ENCODE assay signal across 1 cellular context in the genomic region with DNA sequence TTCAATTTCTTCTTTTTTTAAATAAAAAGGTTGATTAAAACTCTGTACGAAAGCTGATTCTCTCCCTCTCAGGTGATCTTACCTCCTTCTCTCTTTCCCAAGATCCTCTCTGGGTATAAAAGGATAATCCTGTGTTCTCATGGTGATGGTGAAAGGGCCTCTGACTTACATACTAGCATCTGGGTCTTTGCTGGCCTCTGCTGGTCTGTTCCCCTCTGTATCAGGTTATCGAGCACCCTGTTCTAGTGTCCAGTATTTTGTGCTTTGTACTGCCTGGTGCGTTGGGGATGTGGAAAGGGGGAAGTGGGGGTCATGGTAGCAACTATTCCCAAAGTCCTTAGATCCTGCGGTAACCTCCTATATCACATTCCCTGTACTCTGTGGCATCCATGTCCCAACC.
TF ChIP-seq lines count a peak whose summit lies in the region.

No MANE protein-coding gene starts in this region.

TF ChIP-seq in GM23338, 12 proteins besides CTCF, POLR2A, EP300 and RAD21 (continued from another document):
- TF ChIP-seq, protein P1, sequence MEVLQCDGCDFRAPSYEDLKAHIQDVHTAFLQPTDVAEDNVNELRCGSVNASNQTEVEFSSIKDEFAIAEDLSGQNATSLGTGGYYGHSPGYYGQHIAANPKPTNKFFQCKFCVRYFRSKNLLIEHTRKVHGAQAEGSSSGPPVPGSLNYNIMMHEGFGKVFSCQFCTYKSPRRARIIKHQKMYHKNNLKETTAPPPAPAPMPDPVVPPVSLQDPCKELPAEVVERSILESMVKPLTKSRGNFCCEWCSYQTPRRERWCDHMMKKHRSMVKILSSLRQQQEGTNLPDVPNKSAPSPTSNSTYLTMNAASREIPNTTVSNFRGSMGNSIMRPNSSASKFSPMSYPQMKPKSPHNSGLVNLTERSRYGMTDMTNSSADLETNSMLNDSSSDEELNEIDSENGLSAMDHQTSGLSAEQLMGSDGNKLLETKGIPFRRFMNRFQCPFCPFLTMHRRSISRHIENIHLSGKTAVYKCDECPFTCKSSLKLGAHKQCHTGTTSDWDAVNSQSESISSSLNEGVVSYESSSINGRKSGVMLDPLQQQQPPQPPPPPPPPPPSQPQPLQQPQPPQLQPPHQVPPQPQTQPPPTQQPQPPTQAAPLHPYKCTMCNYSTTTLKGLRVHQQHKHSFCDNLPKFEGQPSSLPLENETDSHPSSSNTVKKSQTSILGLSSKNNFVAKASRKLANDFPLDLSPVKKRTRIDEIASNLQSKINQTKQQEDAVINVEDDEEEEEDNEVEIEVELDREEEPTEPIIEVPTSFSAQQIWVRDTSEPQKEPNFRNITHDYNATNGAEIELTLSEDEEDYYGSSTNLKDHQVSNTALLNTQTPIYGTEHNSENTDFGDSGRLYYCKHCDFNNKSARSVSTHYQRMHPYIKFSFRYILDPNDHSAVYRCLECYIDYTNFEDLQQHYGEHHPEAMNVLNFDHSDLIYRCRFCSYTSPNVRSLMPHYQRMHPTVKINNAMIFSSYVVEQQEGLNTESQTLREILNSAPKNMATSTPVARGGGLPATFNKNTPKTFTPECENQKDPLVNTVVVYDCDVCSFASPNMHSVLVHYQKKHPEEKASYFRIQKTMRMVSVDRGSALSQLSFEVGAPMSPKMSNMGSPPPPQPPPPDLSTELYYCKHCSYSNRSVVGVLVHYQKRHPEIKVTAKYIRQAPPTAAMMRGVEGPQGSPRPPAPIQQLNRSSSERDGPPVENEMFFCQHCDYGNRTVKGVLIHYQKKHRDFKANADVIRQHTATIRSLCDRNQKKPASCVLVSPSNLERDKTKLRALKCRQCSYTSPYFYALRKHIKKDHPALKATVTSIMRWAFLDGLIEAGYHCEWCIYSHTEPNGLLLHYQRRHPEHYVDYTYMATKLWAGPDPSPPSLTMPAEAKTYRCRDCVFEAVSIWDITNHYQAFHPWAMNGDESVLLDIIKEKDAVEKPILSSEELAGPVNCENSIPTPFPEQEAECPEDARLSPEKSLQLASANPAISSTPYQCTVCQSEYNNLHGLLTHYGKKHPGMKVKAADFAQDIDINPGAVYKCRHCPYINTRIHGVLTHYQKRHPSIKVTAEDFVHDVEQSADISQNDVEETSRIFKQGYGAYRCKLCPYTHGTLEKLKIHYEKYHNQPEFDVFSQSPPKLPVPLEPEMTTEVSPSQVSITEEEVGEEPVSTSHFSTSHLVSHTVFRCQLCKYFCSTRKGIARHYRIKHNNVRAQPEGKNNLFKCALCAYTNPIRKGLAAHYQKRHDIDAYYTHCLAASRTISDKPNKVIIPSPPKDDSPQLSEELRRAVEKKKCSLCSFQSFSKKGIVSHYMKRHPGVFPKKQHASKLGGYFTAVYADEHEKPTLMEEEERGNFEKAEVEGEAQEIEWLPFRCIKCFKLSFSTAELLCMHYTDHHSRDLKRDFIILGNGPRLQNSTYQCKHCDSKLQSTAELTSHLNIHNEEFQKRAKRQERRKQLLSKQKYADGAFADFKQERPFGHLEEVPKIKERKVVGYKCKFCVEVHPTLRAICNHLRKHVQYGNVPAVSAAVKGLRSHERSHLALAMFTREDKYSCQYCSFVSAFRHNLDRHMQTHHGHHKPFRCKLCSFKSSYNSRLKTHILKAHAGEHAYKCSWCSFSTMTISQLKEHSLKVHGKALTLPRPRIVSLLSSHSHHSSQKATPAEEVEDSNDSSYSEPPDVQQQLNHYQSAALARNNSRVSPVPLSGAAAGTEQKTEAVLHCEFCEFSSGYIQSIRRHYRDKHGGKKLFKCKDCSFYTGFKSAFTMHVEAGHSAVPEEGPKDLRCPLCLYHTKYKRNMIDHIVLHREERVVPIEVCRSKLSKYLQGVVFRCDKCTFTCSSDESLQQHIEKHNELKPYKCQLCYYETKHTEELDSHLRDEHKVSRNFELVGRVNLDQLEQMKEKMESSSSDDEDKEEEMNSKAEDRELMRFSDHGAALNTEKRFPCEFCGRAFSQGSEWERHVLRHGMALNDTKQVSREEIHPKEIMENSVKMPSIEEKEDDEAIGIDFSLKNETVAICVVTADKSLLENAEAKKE (CRISPR knock-in tag; IDR thresholded peaks at IDR 0.05) = no peak
